ENCODE assay signal across 7 cellular contexts in the genomic region with DNA sequence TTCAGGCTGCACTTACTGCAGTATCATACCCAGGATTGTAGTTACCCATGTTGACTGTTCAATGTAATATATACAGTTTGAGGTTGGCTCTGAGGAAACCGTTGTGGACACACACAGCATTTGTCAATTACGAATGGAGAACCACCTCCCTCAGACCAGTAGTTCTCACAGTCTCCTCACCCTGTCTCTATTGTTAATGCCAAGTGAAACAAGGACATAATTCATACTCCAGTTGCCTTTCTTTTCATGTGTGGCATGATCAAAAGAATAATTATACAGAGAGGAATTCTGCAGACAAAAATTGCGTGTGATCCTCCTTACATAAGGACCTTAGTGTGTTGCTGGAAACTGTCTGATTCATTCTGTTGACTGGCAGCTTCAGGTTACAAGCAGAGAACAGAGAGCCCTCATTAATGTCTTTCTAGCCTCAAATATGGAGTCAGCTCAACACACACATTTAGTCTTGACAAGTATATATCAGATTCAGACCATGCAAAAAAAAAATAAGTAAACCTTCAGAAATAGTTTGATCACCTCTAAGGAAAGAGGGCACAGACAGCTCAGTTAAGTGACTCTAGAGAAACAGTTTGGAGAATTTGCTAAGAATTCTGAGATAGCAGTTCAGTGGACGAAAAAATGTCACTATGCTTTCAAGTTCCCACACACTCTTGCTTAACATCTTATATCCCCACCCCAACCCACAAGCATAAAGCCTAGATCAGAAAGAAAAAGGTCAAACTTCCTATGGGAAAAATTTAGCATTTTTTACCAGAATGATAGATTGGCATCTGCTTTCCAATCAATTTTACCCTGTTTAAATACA.
DNase-seq lines count a peak whose midpoint lies in the region; ATAC-seq and TF ChIP-seq lines count a peak whose summit lies in the region.

No MANE protein-coding gene starts in this region.

- POLR2A ChIA-PET in HEK293 (lab: Yijun Ruan, JAX), result no interaction called here

- H3K36me3 ChIP-seq in HEK293 (ENCODE audit: control insufficient read depth in 2 of 2, insufficient read depth in 1 of 2, low read length in 2 of 2), result no peaks in the 10 kb centered on the region
- no peaks in the 10 kb centered on the region for H3K36me3 ChIP-seq in OCI-LY1 (ENCODE audit: insufficient read depth, low read length)
- no peaks in the 10 kb centered on the region for H3K36me3 ChIP-seq in adrenal gland (replicated peaks in 1 of 2)

- H4K20me1 ChIP-seq in OCI-LY1 (ENCODE audit: insufficient read depth, low read length), result no peaks in the 10 kb centered on the region

- H3K4me1 ChIP-seq in HEK293 (ENCODE audit: control insufficient read depth, insufficient read depth, low read length) (no peaks in the 10 kb centered on the region), OCI-LY1 (ENCODE audit: insufficient read depth, low read length, severe bottlenecking) (peaks cover 38% of the 10 kb centered on the region), adrenal gland (replicated peaks in 1 of 2) (peaks cover 0 to 22% of the 10 kb centered on the region in 2 donors)

- 36 to 50% (median 41%) methylated on average over 4 of the region's 4 CpGs for WGBS in adrenal gland, 4 donors

- H3K4me2 ChIP-seq in OCI-LY1 (ENCODE audit: low read length), result peak overlapping the region; percentile 1; the same call in 1 of the 2 replicates

- peaks cover 5% of the 10 kb centered on the region for H3K36me3 Mint-ChIP-seq in effector memory CD8-positive, alpha-beta T cell (ENCODE audit: insufficient read depth)

- peaks cover 22 to 38% of the 10 kb centered on the region in 2 donors for H3K4me1 Mint-ChIP-seq in effector memory CD8-positive, alpha-beta T cell (ENCODE audit: low read depth in 2 of 2)

- H3K9ac ChIP-seq in OCI-LY1 (ENCODE audit: low read length), result no peak overlapping the region

- H2AFZ ChIP-seq in OCI-LY1 (ENCODE audit: low read length), result 0 out of 2 replicates have a peak overlapping the region, but pooled peaks have one; percentile 15

- intact Hi-C loops in adrenal gland (cut with DNase I), result no loop called here

- no peak overlapping the region for H3K4me3 ChIP-seq in HEK293 (ENCODE audit: low read depth, low read length)
- H3K4me3 ChIP-seq in OCI-LY1 (ENCODE audit: low read depth, low read length, poor library complexity, severe bottlenecking), result no peak overlapping the region
- no peak overlapping the region for H3K4me3 ChIP-seq in skeletal muscle cell (ENCODE audit: low read depth, low read length)
- no peak overlapping the region for H3K4me3 ChIP-seq in adrenal gland

- TF ChIP-seq POLR2A in adrenal gland (IDR thresholded peaks at IDR 0.05), result no peak

- H3K9me2 ChIP-seq in OCI-LY1 (ENCODE audit: low read depth, low read length), result no peaks in the 10 kb centered on the region

- H3F3A ChIP-seq in OCI-LY1 (ENCODE audit: insufficient read depth, low read length), result no peaks in the 10 kb centered on the region

- H3K4me3 Mint-ChIP-seq in effector memory CD8-positive, alpha-beta T cell, result peak overlapping the region in 1 of 2 donors; percentile 6

- H3K9me3 ChIP-seq in HEK293 (ENCODE audit: control insufficient read depth, insufficient read depth, low read depth, low read length), result no peaks in the 10 kb centered on the region
- no peaks in the 10 kb centered on the region for H3K9me3 ChIP-seq in OCI-LY1 (ENCODE audit: low read length)
- no peaks in the 10 kb centered on the region for H3K9me3 ChIP-seq in adrenal gland (replicated peaks in 1 of 3)

- no peak for DNase-seq in effector memory CD8-positive, alpha-beta T cell
- peak; percentile 73 for DNase-seq in skeletal muscle cell (ENCODE audit: low read depth)
- DNase-seq in adrenal gland, result no peak
- no peak for DNase-seq in GM19240 (ENCODE audit: insufficient read length, low spot score)

- no peaks in the 10 kb centered on the region for H3K79me2 ChIP-seq in OCI-LY1 (ENCODE audit: insufficient read depth, low read length)

- no peak overlapping the region for H3K27ac ChIP-seq in HEK293 (ENCODE audit: extremely low read depth, low read depth, low read length)
- peak overlapping the region; percentile 27 for H3K27ac ChIP-seq in OCI-LY1 (ENCODE audit: low read depth, low read length, poor library complexity, severe bottlenecking)
- peak overlapping the region in 2 of 5 donors; percentile 35 for H3K27ac ChIP-seq in adrenal gland

- no peaks in the 10 kb centered on the region for H3K27me3 ChIP-seq in OCI-LY1 (ENCODE audit: insufficient read depth, low read length)
- H3K27me3 ChIP-seq in adrenal gland, result no peaks in the 10 kb centered on the region

- H3K27me3 Mint-ChIP-seq in effector memory CD8-positive, alpha-beta T cell, result no peaks in the 10 kb centered on the region

- TF ChIP-seq CTCF in HEK293 (tag by site-specific recombination; IDR thresholded peaks at IDR 0.05) (no peak), OCI-LY1 (IDR thresholded peaks at IDR 0.05; ENCODE audit: low read length) (no peak), adrenal gland (IDR thresholded peaks at IDR 0.05) (no peak)

- ATAC-seq in effector memory CD8-positive, alpha-beta T cell (replicated peaks), result no peak
- ATAC-seq in GM21737 (IDR thresholded peaks at IDR 0.05; ENCODE audit: unreplicated experiment), result no peak

- peak overlapping the region; percentile 17 to 82 for H3K27ac Mint-ChIP-seq in effector memory CD8-positive, alpha-beta T cell

- CTCF ChIA-PET in HEK293 (lab: Yijun Ruan, JAX), result no interaction called here

- no peaks in the 10 kb centered on the region for H3K9me3 Mint-ChIP-seq in effector memory CD8-positive, alpha-beta T cell

TF ChIP-seq in HEK293, 187 proteins besides CTCF, POLR2A, EP300 and RAD21:
- peak; percentile 31; the same call in 1 of the 2 replicates for TF ChIP-seq ZNF341 (tag by site-specific recombination; IDR thresholded peaks at IDR 0.05; ENCODE audit: low read depth)
- TF ChIP-seq SP7 (tag by site-specific recombination; IDR thresholded peaks at IDR 0.05), result peak; percentile 56
- peak; percentile 42 for TF ChIP-seq ZNF335 (tag by site-specific recombination; conservative IDR thresholded peaks at IDR 0.05)
- TF ChIP-seq, protein P1, sequence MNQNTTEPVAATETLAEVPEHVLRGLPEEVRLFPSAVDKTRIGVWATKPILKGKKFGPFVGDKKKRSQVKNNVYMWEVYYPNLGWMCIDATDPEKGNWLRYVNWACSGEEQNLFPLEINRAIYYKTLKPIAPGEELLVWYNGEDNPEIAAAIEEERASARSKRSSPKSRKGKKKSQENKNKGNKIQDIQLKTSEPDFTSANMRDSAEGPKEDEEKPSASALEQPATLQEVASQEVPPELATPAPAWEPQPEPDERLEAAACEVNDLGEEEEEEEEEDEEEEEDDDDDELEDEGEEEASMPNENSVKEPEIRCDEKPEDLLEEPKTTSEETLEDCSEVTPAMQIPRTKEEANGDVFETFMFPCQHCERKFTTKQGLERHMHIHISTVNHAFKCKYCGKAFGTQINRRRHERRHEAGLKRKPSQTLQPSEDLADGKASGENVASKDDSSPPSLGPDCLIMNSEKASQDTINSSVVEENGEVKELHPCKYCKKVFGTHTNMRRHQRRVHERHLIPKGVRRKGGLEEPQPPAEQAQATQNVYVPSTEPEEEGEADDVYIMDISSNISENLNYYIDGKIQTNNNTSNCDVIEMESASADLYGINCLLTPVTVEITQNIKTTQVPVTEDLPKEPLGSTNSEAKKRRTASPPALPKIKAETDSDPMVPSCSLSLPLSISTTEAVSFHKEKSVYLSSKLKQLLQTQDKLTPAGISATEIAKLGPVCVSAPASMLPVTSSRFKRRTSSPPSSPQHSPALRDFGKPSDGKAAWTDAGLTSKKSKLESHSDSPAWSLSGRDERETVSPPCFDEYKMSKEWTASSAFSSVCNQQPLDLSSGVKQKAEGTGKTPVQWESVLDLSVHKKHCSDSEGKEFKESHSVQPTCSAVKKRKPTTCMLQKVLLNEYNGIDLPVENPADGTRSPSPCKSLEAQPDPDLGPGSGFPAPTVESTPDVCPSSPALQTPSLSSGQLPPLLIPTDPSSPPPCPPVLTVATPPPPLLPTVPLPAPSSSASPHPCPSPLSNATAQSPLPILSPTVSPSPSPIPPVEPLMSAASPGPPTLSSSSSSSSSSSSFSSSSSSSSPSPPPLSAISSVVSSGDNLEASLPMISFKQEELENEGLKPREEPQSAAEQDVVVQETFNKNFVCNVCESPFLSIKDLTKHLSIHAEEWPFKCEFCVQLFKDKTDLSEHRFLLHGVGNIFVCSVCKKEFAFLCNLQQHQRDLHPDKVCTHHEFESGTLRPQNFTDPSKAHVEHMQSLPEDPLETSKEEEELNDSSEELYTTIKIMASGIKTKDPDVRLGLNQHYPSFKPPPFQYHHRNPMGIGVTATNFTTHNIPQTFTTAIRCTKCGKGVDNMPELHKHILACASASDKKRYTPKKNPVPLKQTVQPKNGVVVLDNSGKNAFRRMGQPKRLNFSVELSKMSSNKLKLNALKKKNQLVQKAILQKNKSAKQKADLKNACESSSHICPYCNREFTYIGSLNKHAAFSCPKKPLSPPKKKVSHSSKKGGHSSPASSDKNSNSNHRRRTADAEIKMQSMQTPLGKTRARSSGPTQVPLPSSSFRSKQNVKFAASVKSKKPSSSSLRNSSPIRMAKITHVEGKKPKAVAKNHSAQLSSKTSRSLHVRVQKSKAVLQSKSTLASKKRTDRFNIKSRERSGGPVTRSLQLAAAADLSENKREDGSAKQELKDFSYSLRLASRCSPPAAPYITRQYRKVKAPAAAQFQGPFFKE (tag by site-specific recombination; IDR thresholded peaks at IDR 0.05; ENCODE audit: borderline replicate concordance), result no peak
- TF ChIP-seq ZBTB20 (tag by site-specific recombination; IDR thresholded peaks at IDR 0.05), result peak; percentile 23; the same call in 1 of the 2 replicates
TF ChIP-seq in HEK293: peak in this region for 4.
